In genomic region chr3:52088445-52089367, GRCh38 we compare ENCODE assay signal across 10 cellular contexts. TPM values are rescaled to one million over a fixed set of nuclear protein-coding genes. Genes with fewer than 3 reads are reported as not detected.
DNase-seq lines count a peak whose midpoint lies in the region; ATAC-seq and TF ChIP-seq lines count a peak whose summit lies in the region.
"Had no signal": no experiment of that assay in that cellular context is flagged by ENCODE, and none has a peak within 500 bp of the region (broad histone marks: within the 10 kb centered on the region; RNA-seq: fewer than 3 reads in every experiment).

No MANE protein-coding gene starts in this region.

- no peaks in the 10 kb centered on the region for H3K9me3 Mint-ChIP-seq in activated naive CD8-positive, alpha-beta T cell treated with anti-CD3 and anti-CD28 coated beads, Interleukin-2, amount 10 ng/mL, durations not matched to agents 7 days and 5 days
- no peaks in the 10 kb centered on the region for H3K9me3 Mint-ChIP-seq in activated naive CD8-positive, alpha-beta T cell treated with anti-CD3 and anti-CD28 coated beads, Interleukin-2, amount 50 U/mL, for 24 hours
- H3K9me3 Mint-ChIP-seq: CD4-positive, CD25-positive, alpha-beta regulatory T cell had no signal

- no peaks in the 10 kb centered on the region for H3K27me3 Mint-ChIP-seq in activated naive CD8-positive, alpha-beta T cell treated with anti-CD3 and anti-CD28 coated beads, Interleukin-2, amount 10 ng/mL, durations not matched to agents 7 days and 5 days
- H3K27me3 Mint-ChIP-seq in activated naive CD8-positive, alpha-beta T cell treated with anti-CD3 and anti-CD28 coated beads, Interleukin-2, amount 50 U/mL, for 24 hours, result no peaks in the 10 kb centered on the region
- H3K27me3 Mint-ChIP-seq: CD4-positive, CD25-positive, alpha-beta regulatory T cell had no signal

- DNase-seq in activated naive CD8-positive, alpha-beta T cell treated with anti-CD3 and anti-CD28 coated beads, Interleukin-2, amount 10 ng/mL, durations not matched to agents 7 days and 5 days, result no peak
- DNase-seq in activated naive CD8-positive, alpha-beta T cell treated with anti-CD3 and anti-CD28 coated beads, Interleukin-2, amount 50 U/mL, for 24 hours, result no peak
- peak; percentile 49 for DNase-seq in astrocyte of the spinal cord (ENCODE audit: low read depth, low spot score)
- no peak for DNase-seq in left lobe of liver (ENCODE audit: low spot score)
- DNase-seq in esophagus squamous epithelium (lab: John Stamatoyannopoulos, UW), result no peak
- no peak for DNase-seq in NCI-H1105 (lab: John Stamatoyannopoulos, UW)
- DNase-seq in activated naive CD4-positive, alpha-beta T cell (lab: John Stamatoyannopoulos, UW), result no peak
- no peak for DNase-seq in epidermal melanocyte (ENCODE audit: insufficient read length, low spot score)
- DNase-seq: CD4-positive, CD25-positive, alpha-beta regulatory T cell had no signal

- H3K27ac ChIP-seq in esophagus squamous epithelium, result peak overlapping the region in 2 of 4 donors; percentile 44 to 59

- peaks cover 0 to 52% (median 20%) of the 10 kb centered on the region in 3 donors for H3K4me1 ChIP-seq in esophagus squamous epithelium

- 75 to 81% methylated on average over 7 of the region's 17 CpGs for WGBS in esophagus squamous epithelium, 2 donors

- peak; percentile 37 for ATAC-seq in activated naive CD8-positive, alpha-beta T cell treated with anti-CD3 and anti-CD28 coated beads, Interleukin-2, amount 10 ng/mL, durations not matched to agents 7 days and 5 days (ENCODE audit: low read depth)
- ATAC-seq in activated naive CD8-positive, alpha-beta T cell treated with anti-CD3 and anti-CD28 coated beads, Interleukin-2, amount 50 U/mL, for 24 hours, result no peak
- ATAC-seq in left lobe of liver, result peak; percentile 55
- ATAC-seq: Panc1 had no signal

- TF ChIP-seq POLR2A in esophagus squamous epithelium (IDR thresholded peaks at IDR 0.05), result no peak

- intact Hi-C loops in esophagus squamous epithelium (cut with DNase I), result no loop called here

- peaks cover 2% of the 10 kb centered on the region for H3K36me3 Mint-ChIP-seq in activated naive CD8-positive, alpha-beta T cell treated with anti-CD3 and anti-CD28 coated beads, Interleukin-2, amount 10 ng/mL, durations not matched to agents 7 days and 5 days
- no peaks in the 10 kb centered on the region for H3K36me3 Mint-ChIP-seq in activated naive CD8-positive, alpha-beta T cell treated with anti-CD3 and anti-CD28 coated beads, Interleukin-2, amount 50 U/mL, for 24 hours (ENCODE audit: low read depth)
- H3K36me3 Mint-ChIP-seq: CD4-positive, CD25-positive, alpha-beta regulatory T cell had no signal

- H3K27me3 ChIP-seq in esophagus squamous epithelium, result no peaks in the 10 kb centered on the region

- no peaks in the 10 kb centered on the region for H3K9me3 ChIP-seq in esophagus squamous epithelium

- TF ChIP-seq CTCF in astrocyte of the spinal cord (IDR thresholded peaks at IDR 0.05; ENCODE audit: low read depth, low read length) (no peak), esophagus squamous epithelium (IDR thresholded peaks at IDR 0.05) (no peak)

- peaks cover 30% of the 10 kb centered on the region for H3K4me1 Mint-ChIP-seq in activated naive CD8-positive, alpha-beta T cell treated with anti-CD3 and anti-CD28 coated beads, Interleukin-2, amount 10 ng/mL, durations not matched to agents 7 days and 5 days
- H3K4me1 Mint-ChIP-seq in activated naive CD8-positive, alpha-beta T cell treated with anti-CD3 and anti-CD28 coated beads, Interleukin-2, amount 50 U/mL, for 24 hours, result peaks cover 31% of the 10 kb centered on the region

- in situ Hi-C loops in astrocyte of the spinal cord (cut with HindIII; ENCODE audit: low sequenced_read_pairs), result no loop called here

- H3K4me3 Mint-ChIP-seq in activated naive CD8-positive, alpha-beta T cell treated with anti-CD3 and anti-CD28 coated beads, Interleukin-2, amount 10 ng/mL, durations not matched to agents 7 days and 5 days, result no peak overlapping the region
- no peak overlapping the region for H3K4me3 Mint-ChIP-seq in activated naive CD8-positive, alpha-beta T cell treated with anti-CD3 and anti-CD28 coated beads, Interleukin-2, amount 50 U/mL, for 24 hours
- H3K4me3 Mint-ChIP-seq: CD4-positive, CD25-positive, alpha-beta regulatory T cell had no signal

- peak overlapping the region; percentile 69 for H3K27ac Mint-ChIP-seq in activated naive CD8-positive, alpha-beta T cell treated with anti-CD3 and anti-CD28 coated beads, Interleukin-2, amount 10 ng/mL, durations not matched to agents 7 days and 5 days
- H3K27ac Mint-ChIP-seq in activated naive CD8-positive, alpha-beta T cell treated with anti-CD3 and anti-CD28 coated beads, Interleukin-2, amount 50 U/mL, for 24 hours, result no peak overlapping the region

- H3K36me3 ChIP-seq in esophagus squamous epithelium, result no peaks in the 10 kb centered on the region

- POLR2A ChIA-PET in activated naive CD8-positive, alpha-beta T cell treated with anti-CD3 and anti-CD28 coated beads, Interleukin-2, amount 10 ng/mL, durations not matched to agents 7 days and 5 days (lab: Charles Lee), result no interaction called here

- H3K4me3 ChIP-seq in astrocyte of the spinal cord (ENCODE audit: low read depth, low read length) (no peak overlapping the region), esophagus squamous epithelium (no peak overlapping the region)

RNA-seq across cellular contexts. Expression of gene DUSP7, which starts 32.3 kb away (rescaled TPM):
- total RNA-seq in activated naive CD8-positive, alpha-beta T cell treated with anti-CD3 and anti-CD28 coated beads, Interleukin-2, amount 10 ng/mL, durations not matched to agents 7 days and 5 days, result 10 to 100 TPM; 30.9 to 31.3 TPM
- 4.3 TPM for total RNA-seq in left lobe of liver
- 100 to 1,000 TPM in 1 of 4 donors, 10 to 100 TPM in 3; 49.3 to 105 (median 62.1) TPM for total RNA-seq in esophagus squamous epithelium
